Comparison of ENCODE assay signal across 13 cellular contexts in the genomic region with DNA sequence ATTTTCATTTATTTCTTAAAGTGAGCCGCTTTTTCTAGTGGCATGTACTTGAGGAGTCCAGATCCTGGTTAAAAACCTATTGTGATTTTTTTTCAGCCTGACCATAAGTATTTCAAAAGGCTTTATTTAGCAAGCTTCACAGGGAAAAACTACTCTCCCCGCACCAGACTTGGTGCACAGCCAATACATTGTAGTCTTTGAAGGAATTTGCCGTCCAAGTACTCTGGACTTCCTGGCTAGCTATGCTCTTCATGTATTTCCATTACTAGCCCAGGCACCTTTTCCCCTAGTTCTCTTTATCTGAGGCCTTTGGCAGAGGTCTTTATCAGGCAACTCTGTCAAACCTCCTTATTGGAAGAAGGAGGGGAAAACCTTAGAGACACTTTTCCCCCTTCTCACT.
DNase-seq lines count a peak whose midpoint lies in the region; FAIRE-seq and TF ChIP-seq lines count a peak whose summit lies in the region.
"Had no signal": no experiment of that assay in that cellular context is flagged by ENCODE, and none has a peak within 500 bp of the region (broad histone marks: within the 10 kb centered on the region; RNA-seq: fewer than 3 reads in every experiment).

No MANE protein-coding gene starts in this region.

- H3K27ac ChIP-seq in esophagus squamous epithelium (no peak overlapping the region), esophagus muscularis mucosa (replicated peaks in 1 of 4) (no peak overlapping the region), caudate nucleus (ENCODE audit: low read depth, low read length) (no peak overlapping the region)
- H3K27ac ChIP-seq: SK-N-MC had no signal

- FAIRE-seq in RCC 7860 (lab: Jason Lieb, UNC): no peak

- H3K4me1 ChIP-seq in esophagus squamous epithelium: no peaks in the 10 kb centered on the region
- peaks cover 3 to 8% (median 7%) of the 10 kb centered on the region in 4 donors for H3K4me1 ChIP-seq in esophagus muscularis mucosa

- in situ Hi-C loops in ACHN (cut with HindIII; ENCODE audit: low pct_ligation_motif_present, low pct_unique_long_range_greater_than_20kb, low sequenced_read_pairs): no loop called here

- H3K9me3 ChIP-seq in esophagus squamous epithelium (no peaks in the 10 kb centered on the region), esophagus muscularis mucosa (no peaks in the 10 kb centered on the region)

- no peak for TF ChIP-seq EP300 in esophagus muscularis mucosa (IDR thresholded peaks at IDR 0.05)

- DNase-seq in ACHN: peak; percentile 66
- peak; percentile 6 for DNase-seq in RCC 7860 (ENCODE audit: low spot score)
- DNase-seq in fibroblast of mammary gland (ENCODE audit: low read depth): peak; percentile 58
- peak; percentile 57 for DNase-seq in mucosa of gallbladder (ENCODE audit: low spot score)
- DNase-seq in esophagus squamous epithelium (lab: John Stamatoyannopoulos, UW): no peak
- no peak for DNase-seq in esophagus muscularis mucosa (ENCODE audit: extremely low spot score)
- DNase-seq in NCI-H2029 treated with DMSO at 0.1 percent for 48 hours (lab: John Stamatoyannopoulos, UW): no peak
- DNase-seq in caudate nucleus (lab: John Stamatoyannopoulos, UW): no peak
- DNase-seq: activated CD4-positive, alpha-beta memory T cell treated with anti-CD3 and anti-CD28 coated beads for 36 hours; activated naive CD4-positive, alpha-beta T cell; naive thymus-derived CD4-positive, alpha-beta T cell; stimulated activated CD4-positive, alpha-beta T cell treated with anti-CD3 and anti-CD28 coated beads, Interleukin-2, amount 100 ng/mL, for 48 hours had no signal

- intact Hi-C loops in esophagus squamous epithelium (cut with DNase I) (no loop called here), esophagus muscularis mucosa (cut with DNase I) (no loop called here)

- no peak overlapping the region for H3K4me3 ChIP-seq in fibroblast of mammary gland (ENCODE audit: control insufficient read depth, low read depth, low read length)
- H3K4me3 ChIP-seq in esophagus squamous epithelium: no peak overlapping the region
- H3K4me3 ChIP-seq in esophagus muscularis mucosa: no peak overlapping the region
- H3K4me3 ChIP-seq: SK-N-MC had no signal

- TF ChIP-seq POLR2A in esophagus squamous epithelium (IDR thresholded peaks at IDR 0.05): no peak
- no peak for TF ChIP-seq POLR2A in esophagus muscularis mucosa (IDR thresholded peaks at IDR 0.05; ENCODE audit: low read depth)

- H3K36me3 ChIP-seq in esophagus squamous epithelium (no peaks in the 10 kb centered on the region), esophagus muscularis mucosa (no peaks in the 10 kb centered on the region)

- TF ChIP-seq CTCF in fibroblast of mammary gland (conservative IDR thresholded peaks at IDR 0.05; ENCODE audit: control insufficient read depth, insufficient read depth, low read depth, low read length) (no peak), esophagus squamous epithelium (IDR thresholded peaks at IDR 0.05) (no peak), esophagus muscularis mucosa (IDR thresholded peaks at IDR 0.05) (no peak)

- H3K27me3 ChIP-seq in esophagus squamous epithelium (no peaks in the 10 kb centered on the region), esophagus muscularis mucosa (no peaks in the 10 kb centered on the region)

- WGBS in esophagus squamous epithelium, 2 donors: 70 to 81% methylated on average over 3 of the region's 3 CpGs
- 46% methylated on average over 3 of the region's 3 CpGs for WGBS in esophagus muscularis mucosa

Comparison
In these comparisons a context has a peak if more than half of its experiments do, and no peak if none do; other contexts are left out.
1. DNase-seq: peak in ACHN (single experiment), RCC 7860 (single experiment), fibroblast of mammary gland (single experiment) and mucosa of gallbladder (single experiment); none in esophagus squamous epithelium (single experiment), esophagus muscularis mucosa (single experiment), NCI-H2029 treated with DMSO at 0.1 percent for 48 hours (single experiment) and caudate nucleus (0 of 61).